ENCODE assay signal across 29 cellular contexts in the genomic region with DNA sequence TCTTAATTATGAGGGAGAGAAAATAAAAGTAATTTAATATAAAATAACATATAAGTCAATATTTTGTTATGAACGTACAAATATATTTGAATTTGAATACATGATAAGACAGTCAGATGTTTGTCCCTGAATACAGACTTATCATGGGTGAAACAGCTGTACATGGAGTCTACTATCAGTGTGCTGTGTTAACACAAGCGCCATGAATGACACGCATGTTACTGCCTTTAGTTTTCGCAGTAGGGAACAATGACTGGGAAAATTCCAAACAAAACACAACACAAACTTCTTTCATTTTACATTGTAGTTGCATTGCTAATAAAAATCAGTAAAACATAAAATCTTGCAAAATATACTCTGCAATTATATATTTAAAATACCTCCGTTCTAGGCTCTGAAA.
DNase-seq lines count a peak whose midpoint lies in the region; ATAC-seq, FAIRE-seq and TF ChIP-seq lines count a peak whose summit lies in the region.
"Had no signal": no experiment of that assay in that cellular context is flagged by ENCODE, and none has a peak within 500 bp of the region (broad histone marks: within the 10 kb centered on the region; RNA-seq: fewer than 3 reads in every experiment).

No MANE protein-coding gene starts in this region.

- H3K4me2 ChIP-seq in K562 (ENCODE audit: insufficient read depth, low read length): peak overlapping the region; percentile 94
- H3K4me2 ChIP-seq: A549; BLaER1; BLaER1 treated with 17β-estradiol and CSF1 and Interleukin-3, amounts not matched to agents 10 nM and 100 nM had no signal

- peaks cover 63% of the 10 kb centered on the region for H3K79me2 ChIP-seq in K562 (ENCODE audit: control insufficient read depth, insufficient read depth, low read length)

- BruUV-seq in K562 (replicated peaks; lab: Mats Ljungman, UMichigan) (no TSS peak), A673 (replicated peaks; lab: Mats Ljungman, UMichigan) (no TSS peak)

- no peak for TF ChIP-seq RAD21 in K562 (CRISPR knock-in tag; conservative IDR thresholded peaks at IDR 0.05 in 1 of 2, IDR thresholded peaks at IDR 0.05 in 1 of 2)

- POLR2A ChIA-PET in K562 (lab: Yijun Ruan, JAX) (interaction anchor here (2.3 kb wide), 1 partner anchor 9 kb away, joined by 5 read pairs; no protein-coding TSS in a partner anchor), A673 (lab: Charles Lee; ENCODE audit: low non-redundant PET) (no interaction called here)

- no peak; the same call in 1 of the 2 replicates for TF ChIP-seq EP300 in K562 (IDR thresholded peaks at IDR 0.05; ENCODE audit: low read length)

- no peak for TF ChIP-seq POLR2A in K562 (conservative IDR thresholded peaks at IDR 0.05)

- no peaks in the 10 kb centered on the region for H4K20me1 ChIP-seq in K562 (replicated peaks; ENCODE audit: control insufficient read depth, insufficient read depth, low read length)
- H4K20me1 ChIP-seq: BLaER1; BLaER1 treated with 17β-estradiol and CSF1 and Interleukin-3, amounts not matched to agents 10 nM and 100 nM had no signal

- H3K27me3 ChIP-seq in K562 (ENCODE audit: control insufficient read depth in 2 of 2, insufficient read depth in 2 of 2, low read length in 2 of 2) (no peaks in the 10 kb centered on the region), A673 (replicated peaks; ENCODE audit: insufficient read depth, low read depth, low read length, poor library complexity) (peaks cover 27% of the 10 kb centered on the region)
- H3K27me3 ChIP-seq: BE2C; BLaER1; BLaER1 treated with 17β-estradiol and CSF1 and Interleukin-3, amounts not matched to agents 10 nM and 100 nM had no signal

- H3K9me3 ChIP-seq in K562 (replicated peaks; ENCODE audit: control insufficient read depth, insufficient read depth, low read depth, low read length) (no peaks in the 10 kb centered on the region), A673 (ENCODE audit: low read depth, low read length, poor library complexity, severe bottlenecking) (no peaks in the 10 kb centered on the region)
- H3K9me3 ChIP-seq: A549; BE2C; BLaER1; BLaER1 treated with 17β-estradiol and CSF1 and Interleukin-3, amounts not matched to agents 10 nM and 100 nM; Caco-2 had no signal

- intact Hi-C loops in K562 (cut with micrococcal nuclease) (loop anchor here (2.0 kb wide), 1 partner anchor 129 kb away; a partner anchor contains a TSS), A673 (cut with micrococcal nuclease; ENCODE audit: unreplicated experiment) (no loop called here)

- H3K9ac ChIP-seq in K562 (ENCODE audit: insufficient read depth in 1 of 2, low read depth in 2 of 2, low read length in 2 of 2): peak overlapping the region in 1 of 2 experiments; percentile 91; a peak in 2 of 4 replicates
- H3K9ac ChIP-seq: BLaER1; BLaER1 treated with 17β-estradiol and CSF1 and Interleukin-3, amounts not matched to agents 10 nM and 100 nM had no signal

- H3K36me3 ChIP-seq in K562 (ENCODE audit: control insufficient read depth, insufficient read depth, low read length): no peaks in the 10 kb centered on the region; the same call in 2 of the 3 replicates
- H3K36me3 ChIP-seq in A673 (ENCODE audit: insufficient read depth, low read length, poor library complexity, severe bottlenecking): no peaks in the 10 kb centered on the region
- H3K36me3 ChIP-seq: BE2C; BLaER1; BLaER1 treated with 17β-estradiol and CSF1 and Interleukin-3, amounts not matched to agents 10 nM and 100 nM had no signal

- TF ChIP-seq CTCF in K562 (IDR thresholded peaks at IDR 0.05 in 2 of 3, conservative IDR thresholded peaks at IDR 0.05 in 1 of 3; ENCODE audit: insufficient read depth in 2 of 3, low read depth in 1 of 3, low read length in 3 of 3): no peak
- no peak for TF ChIP-seq CTCF in A673 (conservative IDR thresholded peaks at IDR 0.05; ENCODE audit: low read depth, low read length)

- in situ Hi-C loops in K562 (cut with MboI): no loop called here

- 3% methylated on average over 5 of the region's 5 CpGs for WGBS in K562 (ENCODE audit: insufficient coverage, low coverage, missing lambda C conversion rate)

- DNase-seq in K562 (ENCODE audit: extremely low read depth in 1 of 4, low spot score in 3 of 4) (peak; percentile 42 to 67 (median 52)), A673 (ENCODE audit: low spot score) (no peak)
- DNase-seq: 8988T; ACHN; AML-193; BE2C; C1 segment of cervical spinal cord; Caco-2; Calu3; CD4-positive, alpha-beta memory T cell; CD4-positive, alpha-beta T cell; CD4-positive, CD25-positive, alpha-beta regulatory T cell; CD8-positive, alpha-beta memory T cell; CD8-positive, alpha-beta T cell; COR-L47; DMS 273 treated with DMSO at 0.1 percent for 48 hours; DMS153; DMS53; DMS79; DMS79 treated with DMSO at 0.1 percent for 48 hours; DND-41; EL had no signal

- H2AFZ ChIP-seq in K562 (ENCODE audit: low read depth, low read length): no peak overlapping the region

- CTCF ChIA-PET in K562 (lab: Yijun Ruan, JAX; ENCODE audit: low intra/inter-chr PET ratio) (no interaction called here), A673 (lab: Charles Lee) (no interaction called here)

- H3K27ac ChIP-seq in K562 (ENCODE audit: extremely low read depth, low read depth, low read length): peak overlapping the region; percentile 91; the same call in 2 of the 3 replicates
- H3K27ac ChIP-seq in A673 (ENCODE audit: low read depth, low read length, poor library complexity, severe bottlenecking): no peak overlapping the region
- H3K27ac ChIP-seq: 22Rv1; A549; BLaER1; BLaER1 treated with 17β-estradiol and CSF1 and Interleukin-3, amounts not matched to agents 10 nM and 100 nM; C4-2B had no signal

- peak; percentile 70 for ATAC-seq in K562
- ATAC-seq: A549; CD8-positive, alpha-beta T cell had no signal

- H3K9me1 ChIP-seq in K562 (ENCODE audit: control insufficient read depth, insufficient read depth, low read length): no peaks in the 10 kb centered on the region

- H3K4me3 ChIP-seq in K562: peak overlapping the region; percentile 54
- no peak overlapping the region for H3K4me3 ChIP-seq in A673 (ENCODE audit: low read depth, low read length, poor library complexity, severe bottlenecking)
- H3K4me3 ChIP-seq: A549; BLaER1; BLaER1 treated with 17β-estradiol and CSF1 and Interleukin-3, amounts not matched to agents 10 nM and 100 nM had no signal

- H3K4me1 ChIP-seq in K562 (replicated peaks in 1 of 2; ENCODE audit: control insufficient read depth in 2 of 2, insufficient read depth in 2 of 2, low read length in 2 of 2): peaks cover 3 to 9% of the 10 kb centered on the region in 2 experiments; a peak in 3 of 5 replicates
- H3K4me1 ChIP-seq in A673 (ENCODE audit: insufficient read depth, low read length, poor library complexity, severe bottlenecking): no peaks in the 10 kb centered on the region
- H3K4me1 ChIP-seq: A549; BE2C; BLaER1; BLaER1 treated with 17β-estradiol and CSF1 and Interleukin-3, amounts not matched to agents 10 nM and 100 nM; Caco-2 had no signal

- peak; percentile 29 for FAIRE-seq in K562 (lab: Jason Lieb, UNC)
- FAIRE-seq: A204.1, A549, D721Med had no signal

TF ChIP-seq in K562, 482 proteins besides CTCF, POLR2A, EP300 and RAD21 (continues in another document):
- TF ChIP-seq TEAD4 (IDR thresholded peaks at IDR 0.05; ENCODE audit: low read length) (peak; percentile 63), TEAD4 (CRISPR knock-in tag; IDR thresholded peaks at IDR 0.05; ENCODE audit: borderline replicate concordance) (no peak), ZNF444 (CRISPR knock-in tag; IDR thresholded peaks at IDR 0.05) (no peak), MAFG (tag; conservative IDR thresholded peaks at IDR 0.05) (peak; percentile 59), CBX3 (IDR thresholded peaks at IDR 0.05; ENCODE audit: borderline replicate concordance in 1 of 2, low read length in 2 of 2) (no peak), CREM (IDR thresholded peaks at IDR 0.05; ENCODE audit: low read depth) (0 out of 2 replicates have a peak, but pooled peaks have one; percentile 7), ARID1B (IDR thresholded peaks at IDR 0.05) (peak; percentile 74), TEAD2 (tag; IDR thresholded peaks at IDR 0.05) (no peak), ZNF717 (CRISPR knock-in tag; IDR thresholded peaks at IDR 0.05) (no peak), MBD2 (IDR thresholded peaks at IDR 0.05; ENCODE audit: borderline replicate concordance, low read depth) (no peak), DPF2 (IDR thresholded peaks at IDR 0.05) (peak; percentile 48; the same call in 1 of the 2 replicates), ADNP (tag; IDR thresholded peaks at IDR 0.05) (no peak), TARDBP (IDR thresholded peaks at IDR 0.05) (no peak), JUNB (CRISPR knock-in tag; conservative IDR thresholded peaks at IDR 0.05) (no peak), U2AF1 (optimal IDR thresholded peaks at IDR 0.05; ENCODE audit: low read depth, low read length) (no peak), NONO (IDR thresholded peaks at IDR 0.05; ENCODE audit: low read depth in 2 of 2, low read length in 1 of 2) (no peak)
- TF ChIP-seq, protein P1, sequence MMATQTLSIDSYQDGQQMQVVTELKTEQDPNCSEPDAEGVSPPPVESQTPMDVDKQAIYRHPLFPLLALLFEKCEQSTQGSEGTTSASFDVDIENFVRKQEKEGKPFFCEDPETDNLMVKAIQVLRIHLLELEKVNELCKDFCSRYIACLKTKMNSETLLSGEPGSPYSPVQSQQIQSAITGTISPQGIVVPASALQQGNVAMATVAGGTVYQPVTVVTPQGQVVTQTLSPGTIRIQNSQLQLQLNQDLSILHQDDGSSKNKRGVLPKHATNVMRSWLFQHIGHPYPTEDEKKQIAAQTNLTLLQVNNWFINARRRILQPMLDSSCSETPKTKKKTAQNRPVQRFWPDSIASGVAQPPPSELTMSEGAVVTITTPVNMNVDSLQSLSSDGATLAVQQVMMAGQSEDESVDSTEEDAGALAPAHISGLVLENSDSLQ (IDR thresholded peaks at IDR 0.05): peak; percentile 57; the same call in 1 of the 2 replicates
- TF ChIP-seq, protein P2, sequence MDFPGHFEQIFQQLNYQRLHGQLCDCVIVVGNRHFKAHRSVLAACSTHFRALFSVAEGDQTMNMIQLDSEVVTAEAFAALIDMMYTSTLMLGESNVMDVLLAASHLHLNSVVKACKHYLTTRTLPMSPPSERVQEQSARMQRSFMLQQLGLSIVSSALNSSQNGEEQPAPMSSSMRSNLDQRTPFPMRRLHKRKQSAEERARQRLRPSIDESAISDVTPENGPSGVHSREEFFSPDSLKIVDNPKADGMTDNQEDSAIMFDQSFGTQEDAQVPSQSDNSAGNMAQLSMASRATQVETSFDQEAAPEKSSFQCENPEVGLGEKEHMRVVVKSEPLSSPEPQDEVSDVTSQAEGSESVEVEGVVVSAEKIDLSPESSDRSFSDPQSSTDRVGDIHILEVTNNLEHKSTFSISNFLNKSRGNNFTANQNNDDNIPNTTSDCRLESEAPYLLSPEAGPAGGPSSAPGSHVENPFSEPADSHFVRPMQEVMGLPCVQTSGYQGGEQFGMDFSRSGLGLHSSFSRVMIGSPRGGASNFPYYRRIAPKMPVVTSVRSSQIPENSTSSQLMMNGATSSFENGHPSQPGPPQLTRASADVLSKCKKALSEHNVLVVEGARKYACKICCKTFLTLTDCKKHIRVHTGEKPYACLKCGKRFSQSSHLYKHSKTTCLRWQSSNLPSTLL (IDR thresholded peaks at IDR 0.05): no peak
